7 cellular contexts compared by ENCODE assay signal in the genomic region with DNA sequence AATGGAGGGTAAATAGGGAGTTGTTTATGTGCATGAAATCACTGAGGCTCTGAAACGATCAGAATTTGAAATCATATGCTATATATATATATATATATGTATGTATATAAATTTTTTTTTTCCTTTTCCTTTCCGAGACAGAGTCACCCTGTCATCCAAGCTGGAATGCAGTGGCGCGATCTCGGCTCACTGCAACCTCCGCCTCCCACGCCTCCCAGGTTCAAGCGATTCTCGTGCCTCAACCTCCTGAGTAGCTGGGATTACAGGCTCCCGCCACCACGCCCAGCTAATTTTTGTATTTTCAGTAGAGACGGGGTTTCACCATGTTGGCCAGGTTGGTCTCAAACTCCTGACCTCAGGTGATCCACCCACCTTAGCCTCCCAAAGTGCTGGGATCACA. TPM values are rescaled to one million over a fixed set of nuclear protein-coding genes. Genes with fewer than 3 reads are reported as not detected.
DNase-seq lines count a peak whose midpoint lies in the region; ATAC-seq, FAIRE-seq and TF ChIP-seq lines count a peak whose summit lies in the region.
"Not testable (repeated sequence)": the region's sequence is repeated elsewhere in the genome, so short reads cannot be mapped to it uniquely, and the experiment has no call there.

No MANE protein-coding gene starts in this region.

- POLR2A ChIA-PET in activated CD4-positive, alpha-beta memory T cell treated with anti-CD3 and anti-CD28 coated beads for 36 hours (lab: Charles Lee): not testable (repeated sequence)

- CTCF ChIA-PET in activated CD4-positive, alpha-beta memory T cell treated with anti-CD3 and anti-CD28 coated beads for 36 hours (lab: Charles Lee): interaction anchor here (0.7 to 1.0 kb wide), 2 partner anchors 9 to 52 kb away, joined by 3 to 4 read pairs; a partner anchor contains a TSS

- peaks cover 49% of the 10 kb centered on the region for H3K36me3 Mint-ChIP-seq in activated CD4-positive, alpha-beta memory T cell treated with anti-CD3 and anti-CD28 coated beads for 36 hours
- H3K36me3 Mint-ChIP-seq in activated naive CD8-positive, alpha-beta T cell treated with anti-CD3 and anti-CD28 coated beads, Interleukin-2, amount 50 U/mL, for 24 hours (ENCODE audit: low read depth): peaks cover 62% of the 10 kb centered on the region
- H3K36me3 Mint-ChIP-seq in central memory CD8-positive, alpha-beta T cell (ENCODE audit: insufficient read depth): peaks cover 79% of the 10 kb centered on the region
- peaks cover 35% of the 10 kb centered on the region for H3K36me3 Mint-ChIP-seq in endothelial cell (ENCODE audit: low read depth, unreplicated experiment)
- H3K36me3 Mint-ChIP-seq in neural crest cell (ENCODE audit: low read depth): peaks cover 26% of the 10 kb centered on the region
- H3K36me3 Mint-ChIP-seq in stimulated activated memory B cell treated with anti-CD40 and anti-IgM and Interleukin-4, amounts not matched to agents 10 μg/mL and 1 μg/mL and 100 μg/mL, for 72 hours: peaks cover 53% of the 10 kb centered on the region

- peak overlapping the region; percentile 49 for H3K27ac Mint-ChIP-seq in activated CD4-positive, alpha-beta memory T cell treated with anti-CD3 and anti-CD28 coated beads for 36 hours
- peak overlapping the region; percentile 49 for H3K27ac Mint-ChIP-seq in activated naive CD8-positive, alpha-beta T cell treated with anti-CD3 and anti-CD28 coated beads, Interleukin-2, amount 50 U/mL, for 24 hours
- H3K27ac Mint-ChIP-seq in central memory CD8-positive, alpha-beta T cell (ENCODE audit: low read depth): peak overlapping the region; percentile 41
- not testable (repeated sequence) for H3K27ac Mint-ChIP-seq in endothelial cell (ENCODE audit: unreplicated experiment); neural crest cell (ENCODE audit: unreplicated experiment)
- H3K27ac Mint-ChIP-seq in stimulated activated memory B cell treated with anti-CD40 and anti-IgM and Interleukin-4, amounts not matched to agents 10 μg/mL and 1 μg/mL and 100 μg/mL, for 72 hours: peak overlapping the region; percentile 61

- not testable (repeated sequence) for TF ChIP-seq CTCF in endothelial cell (IDR thresholded peaks at IDR 0.05; ENCODE audit: unreplicated experiment); kidney (IDR thresholded peaks at IDR 0.05; ENCODE audit: borderline replicate concordance, extremely low read depth, insufficient read depth); neural crest cell (conservative IDR thresholded peaks at IDR 0.05)

- not testable (repeated sequence) for FAIRE-seq in kidney (lab: Jason Lieb, UNC)

- H3K27me3 Mint-ChIP-seq in activated CD4-positive, alpha-beta memory T cell treated with anti-CD3 and anti-CD28 coated beads for 36 hours; activated naive CD8-positive, alpha-beta T cell treated with anti-CD3 and anti-CD28 coated beads, Interleukin-2, amount 50 U/mL, for 24 hours; central memory CD8-positive, alpha-beta T cell; endothelial cell (ENCODE audit: unreplicated experiment); neural crest cell (ENCODE audit: low read depth); stimulated activated memory B cell treated with anti-CD40 and anti-IgM and Interleukin-4, amounts not matched to agents 10 μg/mL and 1 μg/mL and 100 μg/mL, for 72 hours: not testable (repeated sequence)

- not testable (repeated sequence) for H3K27ac ChIP-seq in kidney (ENCODE audit: low read depth in 2 of 2, low read length in 2 of 2)

- H3K9ac ChIP-seq in kidney (ENCODE audit: low read length in 2 of 2): not testable (repeated sequence)

- H3K9me3 ChIP-seq in kidney (ENCODE audit: control insufficient read depth in 1 of 2, low read length in 2 of 2): not testable (repeated sequence)

- not testable (repeated sequence) for DNase-seq in activated CD4-positive, alpha-beta memory T cell treated with anti-CD3 and anti-CD28 coated beads for 36 hours; activated naive CD8-positive, alpha-beta T cell treated with anti-CD3 and anti-CD28 coated beads, Interleukin-2, amount 50 U/mL, for 24 hours; central memory CD8-positive, alpha-beta T cell (ENCODE audit: low spot score in 2 of 2); endothelial cell (ENCODE audit: low spot score); neural crest cell (ENCODE audit: low read depth, low spot score)
- peak; percentile 55 for DNase-seq in kidney

- H3K4me3 ChIP-seq in kidney (ENCODE audit: low read length in 2 of 2): not testable (repeated sequence)

- peaks cover 40 to 52% of the 10 kb centered on the region in 2 donors for H3K36me3 ChIP-seq in kidney (ENCODE audit: control insufficient read depth in 1 of 2, insufficient read depth in 2 of 2, low read length in 2 of 2)

- ATAC-seq in activated naive CD8-positive, alpha-beta T cell treated with anti-CD3 and anti-CD28 coated beads, Interleukin-2, amount 50 U/mL, for 24 hours; central memory CD8-positive, alpha-beta T cell (replicated peaks; ENCODE audit: extremely low read depth, poor library complexity, severe bottlenecking); stimulated activated memory B cell treated with anti-CD40 and anti-IgM and Interleukin-4, amounts not matched to agents 10 μg/mL and 1 μg/mL and 100 μg/mL, for 72 hours: not testable (repeated sequence)

- H3K9me3 Mint-ChIP-seq in activated CD4-positive, alpha-beta memory T cell treated with anti-CD3 and anti-CD28 coated beads for 36 hours; activated naive CD8-positive, alpha-beta T cell treated with anti-CD3 and anti-CD28 coated beads, Interleukin-2, amount 50 U/mL, for 24 hours; central memory CD8-positive, alpha-beta T cell; endothelial cell (ENCODE audit: unreplicated experiment); neural crest cell; stimulated activated memory B cell treated with anti-CD40 and anti-IgM and Interleukin-4, amounts not matched to agents 10 μg/mL and 1 μg/mL and 100 μg/mL, for 72 hours: not testable (repeated sequence)

- H3K4me1 Mint-ChIP-seq in activated CD4-positive, alpha-beta memory T cell treated with anti-CD3 and anti-CD28 coated beads for 36 hours (ENCODE audit: low read depth): peaks cover 13% of the 10 kb centered on the region
- H3K4me1 Mint-ChIP-seq in activated naive CD8-positive, alpha-beta T cell treated with anti-CD3 and anti-CD28 coated beads, Interleukin-2, amount 50 U/mL, for 24 hours: peaks cover 17% of the 10 kb centered on the region
- H3K4me1 Mint-ChIP-seq in central memory CD8-positive, alpha-beta T cell: peaks cover 17% of the 10 kb centered on the region
- H3K4me1 Mint-ChIP-seq in endothelial cell (ENCODE audit: unreplicated experiment): peaks cover 10% of the 10 kb centered on the region
- peaks cover 19% of the 10 kb centered on the region for H3K4me1 Mint-ChIP-seq in neural crest cell
- H3K4me1 Mint-ChIP-seq in stimulated activated memory B cell treated with anti-CD40 and anti-IgM and Interleukin-4, amounts not matched to agents 10 μg/mL and 1 μg/mL and 100 μg/mL, for 72 hours: peaks cover 27% of the 10 kb centered on the region

- H3K4me3 Mint-ChIP-seq in activated CD4-positive, alpha-beta memory T cell treated with anti-CD3 and anti-CD28 coated beads for 36 hours; activated naive CD8-positive, alpha-beta T cell treated with anti-CD3 and anti-CD28 coated beads, Interleukin-2, amount 50 U/mL, for 24 hours; central memory CD8-positive, alpha-beta T cell; stimulated activated memory B cell treated with anti-CD40 and anti-IgM and Interleukin-4, amounts not matched to agents 10 μg/mL and 1 μg/mL and 100 μg/mL, for 72 hours: not testable (repeated sequence)
- H3K4me3 Mint-ChIP-seq in endothelial cell (ENCODE audit: unreplicated experiment): peak overlapping the region; percentile 59
- H3K4me3 Mint-ChIP-seq in neural crest cell: peak overlapping the region; percentile 76

- intact Hi-C loops in activated CD4-positive, alpha-beta memory T cell treated with anti-CD3 and anti-CD28 coated beads for 36 hours (cut with micrococcal nuclease); kidney (cut with DNase I): not testable (repeated sequence)

- H3K4me1 ChIP-seq in kidney (ENCODE audit: control insufficient read depth in 1 of 2, insufficient read depth in 1 of 2, low read depth in 1 of 2, low read length in 2 of 2): not testable (repeated sequence)

RNA-seq across cellular contexts. Expression of a gene that starts 4.1 kb away (rescaled TPM):
- total RNA-seq in activated CD4-positive, alpha-beta memory T cell treated with anti-CD3 and anti-CD28 coated beads for 36 hours: 10 to 100 TPM; 48.4 to 54.0 TPM
- 62.2 TPM for total RNA-seq in endothelial cell (ENCODE audit: unreplicated experiment)
- total RNA-seq in kidney: 71.9 TPM
- 1.6 TPM for polyA plus RNA-seq in kidney (ENCODE audit: insufficient read depth, low read depth, low replicate concordance)
- total RNA-seq in neural crest cell: 94.5 and 100.0 TPM in 2 replicates

RNA-seq across cellular contexts. Expression of a gene that starts 44.8 kb away (rescaled TPM):
- 10 to 100 TPM; 91.8 to 95.6 TPM for total RNA-seq in activated CD4-positive, alpha-beta memory T cell treated with anti-CD3 and anti-CD28 coated beads for 36 hours
- total RNA-seq in endothelial cell (ENCODE audit: unreplicated experiment): 60.9 TPM
- total RNA-seq in kidney: 66.2 TPM
- 26.3 TPM for polyA plus RNA-seq in kidney (ENCODE audit: insufficient read depth, low read depth, low replicate concordance)
- 63.6 and 67.1 TPM in 2 replicates for total RNA-seq in neural crest cell

RNA-seq across cellular contexts. Expression of a gene that starts 45.2 kb away (rescaled TPM):
- total RNA-seq in activated CD4-positive, alpha-beta memory T cell treated with anti-CD3 and anti-CD28 coated beads for 36 hours: 10 to 100 TPM; 24.1 to 27.9 TPM
- total RNA-seq in endothelial cell (ENCODE audit: unreplicated experiment): 27.5 TPM
- 27.8 TPM for total RNA-seq in kidney
- 34.9 TPM for polyA plus RNA-seq in kidney (ENCODE audit: insufficient read depth, low read depth, low replicate concordance)
- 39.2 and 40.8 TPM in 2 replicates for total RNA-seq in neural crest cell

RNA-seq across cellular contexts. Expression of a gene that starts 52.3 kb away (rescaled TPM):
- 10 to 100 TPM; 73.2 to 83.2 TPM for total RNA-seq in activated CD4-positive, alpha-beta memory T cell treated with anti-CD3 and anti-CD28 coated beads for 36 hours
- 45.3 TPM for total RNA-seq in endothelial cell (ENCODE audit: unreplicated experiment)
- total RNA-seq in kidney: 51.6 TPM
- polyA plus RNA-seq in kidney (ENCODE audit: insufficient read depth, low read depth, low replicate concordance): 44.2 TPM
- 62.8 and 67.0 TPM in 2 replicates for total RNA-seq in neural crest cell

RNA-seq across cellular contexts. Expression of a gene that starts 58.8 kb away (rescaled TPM):
- total RNA-seq in activated CD4-positive, alpha-beta memory T cell treated with anti-CD3 and anti-CD28 coated beads for 36 hours: 1 to 10 TPM; 3.8 to 4.9 TPM
- total RNA-seq in endothelial cell (ENCODE audit: unreplicated experiment): 5.2 TPM
- 12.2 TPM for total RNA-seq in kidney
- polyA plus RNA-seq in kidney (ENCODE audit: insufficient read depth, low read depth, low replicate concordance): 13.5 TPM
- 14.4 and 18.5 TPM in 2 replicates for total RNA-seq in neural crest cell
